8 cellular contexts compared by ENCODE assay signal in genomic region chr6:87702589-87702945, GRCh38. TPM values are rescaled to one million over a fixed set of nuclear protein-coding genes. Genes with fewer than 3 reads are reported as not detected.
DNase-seq lines count a peak whose midpoint lies in the region; ATAC-seq and TF ChIP-seq lines count a peak whose summit lies in the region.

No MANE protein-coding gene starts in this region.

- TF ChIP-seq CTCF in natural killer cell (IDR thresholded peaks at IDR 0.05) = no peak

- peak overlapping the region; percentile 86 for H3K4me3 Mint-ChIP-seq in activated naive CD4-positive, alpha-beta T cell treated with anti-CD3 and anti-CD28 coated beads for 36 hours
- peak overlapping the region; percentile 99 for H3K4me3 Mint-ChIP-seq in natural killer cell

- ATAC-seq in HG03159 (IDR thresholded peaks at IDR 0.05; ENCODE audit: unreplicated experiment) = peak; percentile 9
- ATAC-seq in natural killer cell = no peak
- no peak for ATAC-seq in HG02623 (IDR thresholded peaks at IDR 0.05; ENCODE audit: unreplicated experiment)

- H3K27me3 Mint-ChIP-seq in activated naive CD4-positive, alpha-beta T cell treated with anti-CD3 and anti-CD28 coated beads for 36 hours (ENCODE audit: low read depth) = no peaks in the 10 kb centered on the region
- H3K27me3 Mint-ChIP-seq in natural killer cell (ENCODE audit: low read depth in 2 of 2) = no peaks in the 10 kb centered on the region

- H3K9me3 Mint-ChIP-seq in activated naive CD4-positive, alpha-beta T cell treated with anti-CD3 and anti-CD28 coated beads for 36 hours = no peaks in the 10 kb centered on the region
- no peaks in the 10 kb centered on the region for H3K9me3 Mint-ChIP-seq in natural killer cell

- H3K9me3 ChIP-seq in ectodermal cell (ENCODE audit: control insufficient read depth, low read length) = no peaks in the 10 kb centered on the region

- intact Hi-C loops in activated naive CD4-positive, alpha-beta T cell treated with anti-CD3 and anti-CD28 coated beads for 36 hours (cut with micrococcal nuclease) = loop anchor here (1.0 to 2.0 kb wide), 10 partner anchors 30 to 1378 kb away; partner anchors contain the start of genes ORC3, PNRC1, RNGTT and SLC35A1
- intact Hi-C loops in natural killer cell (cut with micrococcal nuclease) = loop anchor here (1.0 to 10.0 kb wide), 5 partner anchors 40 to 1380 kb away; partner anchors contain the start of genes GJB7, ORC3, PNRC1 and SLC35A1

- no peak for DNase-seq in activated naive CD4-positive, alpha-beta T cell treated with anti-CD3 and anti-CD28 coated beads for 36 hours
- DNase-seq in activated naive CD4-positive, alpha-beta T cell treated with anti-CD3 and anti-CD28 coated beads, Interleukin-2, amount 50 U/mL, for 16 hours = no peak
- peak; percentile 89 for DNase-seq in RKO (ENCODE audit: low spot score)
- DNase-seq in natural killer cell = no peak
- no peak for DNase-seq in GM19238 (ENCODE audit: insufficient read length, low spot score)

- CTCF ChIA-PET in activated naive CD4-positive, alpha-beta T cell treated with anti-CD3 and anti-CD28 coated beads for 36 hours (lab: Charles Lee) = interaction anchor here (1.4 kb wide), 1 partner anchor 17 kb away, joined by 3 read pairs; no protein-coding TSS in a partner anchor

- H3K27me3 ChIP-seq in ectodermal cell (ENCODE audit: control insufficient read depth, insufficient read depth, low read length, poor library complexity, severe bottlenecking) = no peaks in the 10 kb centered on the region

- peaks cover 7% of the 10 kb centered on the region for H3K4me1 ChIP-seq in ectodermal cell (ENCODE audit: control insufficient read depth, insufficient read depth, low read length)

- 0% methylated on average over 7 of the region's 7 CpGs for WGBS in ectodermal cell, 2 experiments

- H3K36me3 Mint-ChIP-seq in activated naive CD4-positive, alpha-beta T cell treated with anti-CD3 and anti-CD28 coated beads for 36 hours (ENCODE audit: low read depth) = peaks cover 14% of the 10 kb centered on the region
- H3K36me3 Mint-ChIP-seq in natural killer cell = no peaks in the 10 kb centered on the region

- H3K4me1 Mint-ChIP-seq in activated naive CD4-positive, alpha-beta T cell treated with anti-CD3 and anti-CD28 coated beads for 36 hours (ENCODE audit: low read depth) = peaks cover 36% of the 10 kb centered on the region
- H3K4me1 Mint-ChIP-seq in natural killer cell = peaks cover 47 to 48% of the 10 kb centered on the region in 2 donors

- H3K27ac Mint-ChIP-seq in activated naive CD4-positive, alpha-beta T cell treated with anti-CD3 and anti-CD28 coated beads for 36 hours = peak overlapping the region; percentile 89
- H3K27ac Mint-ChIP-seq in natural killer cell = peak overlapping the region; percentile 94 to 98

- no peaks in the 10 kb centered on the region for H3K36me3 ChIP-seq in ectodermal cell (ENCODE audit: control insufficient read depth, insufficient read depth, low read length)

- H3K27ac ChIP-seq in ectodermal cell (ENCODE audit: insufficient read depth, low read depth, low read length, poor library complexity, severe bottlenecking) = peak overlapping the region; percentile 95

- peak overlapping the region; percentile 88 for H3K4me3 ChIP-seq in ectodermal cell (ENCODE audit: insufficient read depth, low read depth, low read length)

RNA-seq across cellular contexts. Expression of gene AKIRIN2, which starts 0.5 kb away (rescaled TPM):
- 10 to 100 TPM; 47.6 to 49.8 TPM for total RNA-seq in activated naive CD4-positive, alpha-beta T cell treated with anti-CD3 and anti-CD28 coated beads for 36 hours
- 75.9 TPM for polyA plus RNA-seq in ectodermal cell (2013, experiment 1 of 4)
- 69.2 TPM for polyA plus RNA-seq in ectodermal cell (2013, experiment 2 of 4)
- 60.7 TPM for polyA plus RNA-seq in ectodermal cell (2013, experiment 3 of 4)
- 70.0 TPM for polyA plus RNA-seq in ectodermal cell (2013, experiment 4 of 4)
- total RNA-seq in natural killer cell = 100 to 1,000 TPM; 102 to 156 (median 108) TPM
